Comparison of ENCODE assay signal across 30 cellular contexts in genomic region chr9:137272241-137273094, GRCh38. TPM values are rescaled to one million over a fixed set of nuclear protein-coding genes. Genes with fewer than 3 reads are reported as not detected.
DNase-seq lines count a peak whose midpoint lies in the region; ATAC-seq and TF ChIP-seq lines count a peak whose summit lies in the region.
"Had no signal": no experiment of that assay in that cellular context is flagged by ENCODE, and none has a peak within 500 bp of the region (broad histone marks: within the 10 kb centered on the region; RNA-seq: fewer than 3 reads in every experiment).

No MANE protein-coding gene starts in this region.

- no peaks in the 10 kb centered on the region for H3K79me2 ChIP-seq in HCT116 (ENCODE audit: insufficient read depth, low read length)

- H3K9me2 ChIP-seq in HCT116 (ENCODE audit: insufficient read depth): no peaks in the 10 kb centered on the region

- H3K4me2 ChIP-seq in HCT116 (ENCODE audit: low read length): no peak overlapping the region

- POLR2A ChIA-PET in HCT116 (lab: Charles Lee) (interaction anchor here (0.7 kb wide), 1 partner anchor 207 kb away, joined by 4 read pairs; no protein-coding TSS in a partner anchor), HEK293T (lab: Yijun Ruan, JAX) (interaction anchor here (0.9 kb wide), 1 partner anchor 36 kb away, joined by 3 read pairs; no protein-coding TSS in a partner anchor)

- no peak for TF ChIP-seq POLR2A in HCT116 (IDR thresholded peaks at IDR 0.05; ENCODE audit: borderline replicate concordance, extremely low read depth, insufficient read depth, insufficient read length)
- TF ChIP-seq POLR2A in prostate gland (IDR thresholded peaks at IDR 0.05): no peak

- H3K4me3 ChIP-seq in HCT116 (replicated peaks in 1 of 2; ENCODE audit: low read depth in 1 of 2, low read length in 2 of 2): no peak overlapping the region
- H3K4me3 ChIP-seq in WERI-Rb-1 (ENCODE audit: low read depth, low read length): no peak overlapping the region
- no peak overlapping the region for H3K4me3 ChIP-seq in prostate gland

- H3K27ac Mint-ChIP-seq in activated T-cell treated with anti-CD3 and anti-CD28 coated beads, Interleukin-2, amount 50 U/mL, for 24 hours: peak overlapping the region; percentile 6
- H3K27ac Mint-ChIP-seq: activated CD4-positive, alpha-beta T cell treated with anti-CD3 and anti-CD28 coated beads, Interleukin-2, amount 10 ng/mL, durations not matched to agents 7 days and 5 days; CD14-positive monocyte; endodermal cell; naive B cell; stimulated activated memory B cell treated with anti-CD40 and anti-IgM and Interleukin-4, amounts not matched to agents 10 μg/mL and 1 μg/mL and 100 μg/mL, for 72 hours had no signal

- peak overlapping the region; percentile 17; the same call in 1 of the 2 replicates for H3K27ac ChIP-seq in HCT116 (ENCODE audit: low read depth, low read length)
- H3K27ac ChIP-seq in WERI-Rb-1: peak overlapping the region; percentile 24
- H3K27ac ChIP-seq in prostate gland: peak overlapping the region; percentile 48 to 90

- ATAC-seq in HCT116: no peak
- no peak for ATAC-seq in GM19397 (IDR thresholded peaks at IDR 0.05; ENCODE audit: unreplicated experiment)
- ATAC-seq: Panc1; stimulated activated memory B cell treated with anti-CD40 and anti-IgM and Interleukin-4, amounts not matched to agents 10 μg/mL and 1 μg/mL and 100 μg/mL, for 72 hours had no signal

- no TSS peak for BruUV-seq in HCT116 (replicated peaks; lab: Mats Ljungman, UMichigan)

- H3K9me3 ChIP-seq in HCT116 (ENCODE audit: control insufficient read depth in 1 of 2, insufficient read depth in 1 of 2, low read depth in 1 of 2, low read length in 2 of 2) (no peaks in the 10 kb centered on the region), WERI-Rb-1 (ENCODE audit: severe bottlenecking) (no peaks in the 10 kb centered on the region), prostate gland (no peaks in the 10 kb centered on the region)

- no peak for TF ChIP-seq RAD21 in HCT116 (IDR thresholded peaks at IDR 0.05; ENCODE audit: low read depth)

- TF ChIP-seq CTCF in HCT116 (IDR thresholded peaks at IDR 0.05 in 2 of 3, conservative IDR thresholded peaks at IDR 0.05 in 1 of 3; ENCODE audit: borderline replicate concordance in 1 of 3, insufficient read depth in 1 of 3, low read depth in 2 of 3, low read length in 2 of 3) (no peak), WERI-Rb-1 (IDR thresholded peaks at IDR 0.05; ENCODE audit: low read depth, low read length) (no peak), prostate gland (IDR thresholded peaks at IDR 0.05) (no peak)

- RAD21 ChIA-PET in HCT116 (lab: Charles Lee; ENCODE audit: low non-redundant PET in 1 of 2, low total read pairs in 2 of 2, uncharacterized antibody in 2 of 2, unreplicated experiment in 2 of 2): no interaction called here

- H4K20me1 ChIP-seq in HCT116 (ENCODE audit: insufficient read depth): no peaks in the 10 kb centered on the region

- 85% methylated on average over 34 of the region's 39 CpGs for WGBS in prostate gland

- H3K4me1 ChIP-seq in HCT116 (ENCODE audit: control insufficient read depth in 1 of 2, insufficient read depth in 2 of 2, low read length in 2 of 2): peaks cover 31 to 38% of the 10 kb centered on the region in 2 experiments
- H3K4me1 ChIP-seq in prostate gland (replicated peaks): peaks cover 31% of the 10 kb centered on the region

- peaks cover 55% of the 10 kb centered on the region for H3K36me3 Mint-ChIP-seq in activated T-cell treated with anti-CD3 and anti-CD28 coated beads, Interleukin-2, amount 50 U/mL, for 24 hours (ENCODE audit: low read depth)

- H3K36me3 ChIP-seq in HCT116 (ENCODE audit: control insufficient read depth in 1 of 2, insufficient read depth in 2 of 2, low read length in 2 of 2) (peaks cover 8 to 25% of the 10 kb centered on the region in 2 experiments; a peak in 3 of 4 replicates), WERI-Rb-1 (peaks cover 9% of the 10 kb centered on the region), prostate gland (peaks cover 0 to 12% of the 10 kb centered on the region in 2 donors)

- H3K4me1 Mint-ChIP-seq in activated T-cell treated with anti-CD3 and anti-CD28 coated beads, Interleukin-2, amount 50 U/mL, for 24 hours (ENCODE audit: low read depth): peaks cover 21% of the 10 kb centered on the region

- no peak overlapping the region for H2AFZ ChIP-seq in HCT116 (ENCODE audit: low read depth, low read length, poor library complexity, severe bottlenecking)

- no peaks in the 10 kb centered on the region for H3K27me3 Mint-ChIP-seq in activated T-cell treated with anti-CD3 and anti-CD28 coated beads, Interleukin-2, amount 50 U/mL, for 24 hours
- H3K27me3 Mint-ChIP-seq: activated CD4-positive, alpha-beta T cell treated with anti-CD3 and anti-CD28 coated beads, Interleukin-2, amount 10 ng/mL, durations not matched to agents 7 days and 5 days; naive B cell; stimulated activated memory B cell treated with anti-CD40 and anti-IgM and Interleukin-4, amounts not matched to agents 10 μg/mL and 1 μg/mL and 100 μg/mL, for 72 hours had no signal

- intact Hi-C loops in HCT116 (cut with micrococcal nuclease) (no loop called here), prostate gland (cut with DNase I) (no loop called here)

- H3K9me3 Mint-ChIP-seq in activated T-cell treated with anti-CD3 and anti-CD28 coated beads, Interleukin-2, amount 50 U/mL, for 24 hours: no peaks in the 10 kb centered on the region
- H3K9me3 Mint-ChIP-seq: activated CD4-positive, alpha-beta T cell treated with anti-CD3 and anti-CD28 coated beads, Interleukin-2, amount 10 ng/mL, durations not matched to agents 7 days and 5 days; activated T-cell treated with anti-CD3 and anti-CD28 coated beads, Interleukin-2, amount 50 U/mL, for 4 hours; CD14-positive monocyte; endodermal cell; naive B cell; T-helper 2 cell treated with Interferon-gamma antibody and Interleukin-4, amounts not matched to agents 5 μg/mL and 100 μg/mL, for 36 hours had no signal

- H3K27me3 ChIP-seq in HCT116 (ENCODE audit: insufficient read depth, low read length) (no peaks in the 10 kb centered on the region), WERI-Rb-1 (ENCODE audit: insufficient read depth, low read depth, severe bottlenecking) (no peaks in the 10 kb centered on the region), prostate gland (replicated peaks; ENCODE audit: insufficient read depth) (peaks cover 3% of the 10 kb centered on the region)

- CTCF ChIA-PET in HCT116 (lab: Charles Lee): interaction anchor here (1.2 kb wide), 1 partner anchor 14 kb away, joined by 3 read pairs; no protein-coding TSS in a partner anchor
- CTCF ChIA-PET in HEK293T (lab: Yijun Ruan, JAX): interaction anchor here (0.9 kb wide), 1 partner anchor 36 kb away, joined by 3 read pairs; no protein-coding TSS in a partner anchor

- H3K9ac ChIP-seq in HCT116 (ENCODE audit: low read length): no peak overlapping the region

- no peak overlapping the region for H3K4me3 Mint-ChIP-seq in activated T-cell treated with anti-CD3 and anti-CD28 coated beads, Interleukin-2, amount 50 U/mL, for 24 hours
- H3K4me3 Mint-ChIP-seq: activated T-cell treated with anti-CD3 and anti-CD28 coated beads, Interleukin-2, amount 50 U/mL, for 4 hours; CD14-positive monocyte; endodermal cell; naive B cell; stimulated activated memory B cell treated with anti-CD40 and anti-IgM and Interleukin-4, amounts not matched to agents 10 μg/mL and 1 μg/mL and 100 μg/mL, for 72 hours; T-helper 2 cell treated with Interferon-gamma antibody and Interleukin-4, amounts not matched to agents 5 μg/mL and 100 μg/mL, for 36 hours had no signal

- no peak for DNase-seq in activated T-cell treated with anti-CD3 and anti-CD28 coated beads, Interleukin-2, amount 50 U/mL, for 24 hours
- DNase-seq in activated T-cell treated with anti-CD3 and anti-CD28 coated beads for 4 hours (no peak), HCT116 (ENCODE audit: low read depth, low spot score) (no peak), WERI-Rb-1 (no peak), prostate gland (ENCODE audit: low spot score) (no peak), HEK293T (ENCODE audit: extremely low spot score) (no peak), UCSD-AML1 (lab: John Stamatoyannopoulos, UW; ENCODE audit: unreplicated experiment) (no peak)
- DNase-seq: 8988T; activated CD4-positive, alpha-beta T cell treated with anti-CD3 and anti-CD28 coated beads, Interleukin-2, amount 10 ng/mL, durations not matched to agents 7 days and 5 days; activated gamma-delta T cell; activated T-cell treated with anti-CD3 and anti-CD28 coated beads, Interleukin-2, amount 50 U/mL, for 4 hours; central memory CD4-positive, alpha-beta T cell; dermis blood vessel endothelial cell; glutamatergic neuron; midbrain; naive B cell; NCI-H2029 treated with DMSO at 0.1 percent for 48 hours; SIG-M5 had no signal

TF ChIP-seq in HCT116, 20 proteins besides CTCF, POLR2A, EP300 and RAD21:
- no peak for TF ChIP-seq JUND (IDR thresholded peaks at IDR 0.05)

TF ChIP-seq in HEK293T, 16 proteins besides CTCF, POLR2A, EP300 and RAD21 (continues in another document):
- TF ChIP-seq TARDBP (IDR thresholded peaks at IDR 0.05) (no peak), L3MBTL2 (conservative IDR thresholded peaks at IDR 0.05) (no peak), HDGF (IDR thresholded peaks at IDR 0.05; ENCODE audit: borderline replicate concordance) (no peak), BHLHE40 (IDR thresholded peaks at IDR 0.05; ENCODE audit: borderline replicate concordance) (no peak), SP1 (IDR thresholded peaks at IDR 0.05) (no peak), ARNT (IDR thresholded peaks at IDR 0.05) (no peak), ELF4 (IDR thresholded peaks at IDR 0.05) (no peak), ZNF384 (IDR thresholded peaks at IDR 0.05) (no peak), FOXA1 (IDR thresholded peaks at IDR 0.05) (no peak)
- TF ChIP-seq, protein P1, sequence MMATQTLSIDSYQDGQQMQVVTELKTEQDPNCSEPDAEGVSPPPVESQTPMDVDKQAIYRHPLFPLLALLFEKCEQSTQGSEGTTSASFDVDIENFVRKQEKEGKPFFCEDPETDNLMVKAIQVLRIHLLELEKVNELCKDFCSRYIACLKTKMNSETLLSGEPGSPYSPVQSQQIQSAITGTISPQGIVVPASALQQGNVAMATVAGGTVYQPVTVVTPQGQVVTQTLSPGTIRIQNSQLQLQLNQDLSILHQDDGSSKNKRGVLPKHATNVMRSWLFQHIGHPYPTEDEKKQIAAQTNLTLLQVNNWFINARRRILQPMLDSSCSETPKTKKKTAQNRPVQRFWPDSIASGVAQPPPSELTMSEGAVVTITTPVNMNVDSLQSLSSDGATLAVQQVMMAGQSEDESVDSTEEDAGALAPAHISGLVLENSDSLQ (IDR thresholded peaks at IDR 0.05): no peak

RNA-seq across cellular contexts. Expression of gene TOR4A, which starts 5.1 kb away (rescaled TPM):
- total RNA-seq in HCT116 (2021; ENCODE audit: unreplicated experiment): 34.0 TPM
- polyA plus RNA-seq in HCT116 (2012): 21.6 and 22.8 TPM in 2 replicates
- total RNA-seq in prostate gland: 1 to 10 TPM; 1.6 to 7.3 TPM

RNA-seq across cellular contexts. Expression of gene NELFB, which starts 17.3 kb away (rescaled TPM):
- 86.4 TPM for total RNA-seq in HCT116 (2021; ENCODE audit: unreplicated experiment)
- 85.5 and 92.1 TPM in 2 replicates for polyA plus RNA-seq in HCT116 (2012)
- 10 to 100 TPM; 44.9 to 82.1 TPM for total RNA-seq in prostate gland

RNA-seq across cellular contexts. Expression of gene STPG3, which starts 21.4 kb away (rescaled TPM):
- total RNA-seq in HCT116 (2021; ENCODE audit: unreplicated experiment) (not detected), prostate gland (1 to 10 TPM in 1 of 2 donors, not detected in 1; 4.2 TPM)
- polyA plus RNA-seq in HCT116 (2012): 0.40 TPM in 2 replicates
- total RNA-seq: activated CD4-positive, alpha-beta T cell treated with anti-CD3 and anti-CD28 coated beads, Interleukin-2, amount 10 ng/mL, durations not matched to agents 7 days and 5 days; activated T-cell treated with anti-CD3 and anti-CD28 coated beads, Interleukin-2, amount 50 U/mL, for 4 hours; Daoy; endodermal cell; fibroblast of villous mesenchyme; H4; liver; skeletal muscle tissue had no signal
- polyA plus RNA-seq: CD14-positive monocyte, esophagus, liver had no signal

RNA-seq across cellular contexts. Expression of gene NRARP, which starts 29.6 kb away (rescaled TPM):
- total RNA-seq in HCT116 (2021; ENCODE audit: unreplicated experiment): 22.2 TPM
- polyA plus RNA-seq in HCT116 (2012): 5.9 and 7.2 TPM in 2 replicates
- 10 to 100 TPM; 22.4 to 24.3 TPM for total RNA-seq in prostate gland
- polyA plus RNA-seq: CD14-positive monocyte had no signal

RNA-seq across cellular contexts. Expression of gene TUBB4B, which starts 31.4 kb away (rescaled TPM):
- 502 TPM for total RNA-seq in HCT116 (2021; ENCODE audit: unreplicated experiment)
- 824 and 914 TPM in 2 replicates for polyA plus RNA-seq in HCT116 (2012)
- 100 to 1,000 TPM; 279 to 484 TPM for total RNA-seq in prostate gland

Comparison
In these comparisons a context has a peak if more than half of its experiments do, and no peak if none do; other contexts are left out.
1. H3K27ac ChIP-seq: peak in every context shown above with its lines; median percentile 69 in prostate gland; 24 in WERI-Rb-1; 17 in HCT116.